In genomic region chr9:124835026-124835501, GRCh38 we compare ENCODE assay signal across 6 cellular contexts. TPM values are rescaled to one million over a fixed set of nuclear protein-coding genes. Genes with fewer than 3 reads are reported as not detected.
A peak's percentile ranks its signal among the peaks of the same experiment; 100 is the strongest.
DNase-seq lines count a peak whose midpoint lies in the region; ATAC-seq lines count a peak whose summit lies in the region.

No MANE protein-coding gene starts in this region.

- DNase-seq in ACHN (peak; percentile 66), NCI-H526 treated with DMSO at 0.1 percent for 48 hours (lab: John Stamatoyannopoulos, UW) (peak; percentile 10), Right ventricle myocardium superior (peak; percentile 89)
- no peak for DNase-seq in stimulated activated CD4-positive, alpha-beta T cell treated with anti-CD3 and anti-CD28 coated beads, Interleukin-2, amount 100 ng/mL, for 48 hours
- no peak for DNase-seq in activated naive CD4-positive, alpha-beta T cell treated with anti-CD3 and anti-CD28 coated beads for 36 hours
- no peak for DNase-seq in activated T-cell treated with anti-CD3 and anti-CD28 coated beads, Interleukin-2, amount 50 U/mL, for 24 hours

- intact Hi-C loops in Right ventricle myocardium superior (cut with DNase I): no loop called here
- intact Hi-C loops in activated naive CD4-positive, alpha-beta T cell treated with anti-CD3 and anti-CD28 coated beads for 36 hours (cut with micrococcal nuclease): no loop called here

- CTCF ChIA-PET in activated naive CD4-positive, alpha-beta T cell treated with anti-CD3 and anti-CD28 coated beads for 36 hours (lab: Charles Lee): no interaction called here

- H3K36me3 Mint-ChIP-seq in activated naive CD4-positive, alpha-beta T cell treated with anti-CD3 and anti-CD28 coated beads for 36 hours (ENCODE audit: low read depth): no peaks in the 10 kb centered on the region
- no peaks in the 10 kb centered on the region for H3K36me3 Mint-ChIP-seq in activated T-cell treated with anti-CD3 and anti-CD28 coated beads, Interleukin-2, amount 50 U/mL, for 24 hours (ENCODE audit: low read depth)

- H3K4me3 Mint-ChIP-seq in activated naive CD4-positive, alpha-beta T cell treated with anti-CD3 and anti-CD28 coated beads for 36 hours: no peak overlapping the region
- H3K4me3 Mint-ChIP-seq in activated T-cell treated with anti-CD3 and anti-CD28 coated beads, Interleukin-2, amount 50 U/mL, for 24 hours: no peak overlapping the region

- H3K9me3 Mint-ChIP-seq in activated naive CD4-positive, alpha-beta T cell treated with anti-CD3 and anti-CD28 coated beads for 36 hours: no peaks in the 10 kb centered on the region
- H3K9me3 Mint-ChIP-seq in activated T-cell treated with anti-CD3 and anti-CD28 coated beads, Interleukin-2, amount 50 U/mL, for 24 hours: no peaks in the 10 kb centered on the region

- in situ Hi-C loops in ACHN (cut with HindIII; ENCODE audit: low pct_ligation_motif_present, low pct_unique_long_range_greater_than_20kb, low sequenced_read_pairs): no loop called here

- H3K27ac Mint-ChIP-seq in activated naive CD4-positive, alpha-beta T cell treated with anti-CD3 and anti-CD28 coated beads for 36 hours: no peak overlapping the region
- H3K27ac Mint-ChIP-seq in activated T-cell treated with anti-CD3 and anti-CD28 coated beads, Interleukin-2, amount 50 U/mL, for 24 hours: no peak overlapping the region

- peaks cover 28% of the 10 kb centered on the region for H3K27me3 Mint-ChIP-seq in activated naive CD4-positive, alpha-beta T cell treated with anti-CD3 and anti-CD28 coated beads for 36 hours (ENCODE audit: low read depth)
- H3K27me3 Mint-ChIP-seq in activated T-cell treated with anti-CD3 and anti-CD28 coated beads, Interleukin-2, amount 50 U/mL, for 24 hours: peaks cover 30% of the 10 kb centered on the region

- H3K4me1 Mint-ChIP-seq in activated naive CD4-positive, alpha-beta T cell treated with anti-CD3 and anti-CD28 coated beads for 36 hours (ENCODE audit: low read depth): no peaks in the 10 kb centered on the region
- H3K4me1 Mint-ChIP-seq in activated T-cell treated with anti-CD3 and anti-CD28 coated beads, Interleukin-2, amount 50 U/mL, for 24 hours (ENCODE audit: low read depth): no peaks in the 10 kb centered on the region

- peak; percentile 73 for ATAC-seq in Right ventricle myocardium superior (ENCODE audit: poor library complexity)

RNA-seq across cellular contexts. Expression of gene WDR38, which starts 18.2 kb away (rescaled TPM):
- not detected for total RNA-seq in Right ventricle myocardium superior
- total RNA-seq in activated naive CD4-positive, alpha-beta T cell treated with anti-CD3 and anti-CD28 coated beads for 36 hours: not detected

RNA-seq across cellular contexts. Expression of gene RPL35, which starts 26.7 kb away (rescaled TPM):
- total RNA-seq in Right ventricle myocardium superior: 621 TPM
- 1,000 to 10,000 TPM; 2,701 to 2,729 TPM for total RNA-seq in activated naive CD4-positive, alpha-beta T cell treated with anti-CD3 and anti-CD28 coated beads for 36 hours

RNA-seq across cellular contexts. Expression of gene ARPC5L, which starts 26.9 kb away (rescaled TPM):
- total RNA-seq in Right ventricle myocardium superior: 37.8 TPM
- 100 to 1,000 TPM; 116 to 123 TPM for total RNA-seq in activated naive CD4-positive, alpha-beta T cell treated with anti-CD3 and anti-CD28 coated beads for 36 hours

RNA-seq across cellular contexts. Expression of gene OLFML2A, which starts 58.1 kb away (rescaled TPM):
- 27.5 TPM for total RNA-seq in Right ventricle myocardium superior
- total RNA-seq in activated naive CD4-positive, alpha-beta T cell treated with anti-CD3 and anti-CD28 coated beads for 36 hours: not detected

Comparison
In these comparisons a context has a peak if more than half of its experiments do, and no peak if none do; other contexts are left out.
1. DNase-seq: peak in ACHN (single experiment), NCI-H526 treated with DMSO at 0.1 percent for 48 hours (single experiment) and Right ventricle myocardium superior (single experiment); none in stimulated activated CD4-positive, alpha-beta T cell treated with anti-CD3 and anti-CD28 coated beads, Interleukin-2, amount 100 ng/mL, for 48 hours (0 of 2), activated naive CD4-positive, alpha-beta T cell treated with anti-CD3 and anti-CD28 coated beads for 36 hours (single experiment) and activated T-cell treated with anti-CD3 and anti-CD28 coated beads, Interleukin-2, amount 50 U/mL, for 24 hours (single experiment).